ENCODE assay signal across 1 cellular context in genomic region chr14:99273724-99274345, GRCh38.
TF ChIP-seq lines count a peak whose summit lies in the region.

No MANE protein-coding gene starts in this region.

TF ChIP-seq in WTC11, 78 proteins besides CTCF, POLR2A, EP300 and RAD21 (continued from another document):
- no peak for TF ChIP-seq E2F4 (CRISPR knock-in tag; IDR thresholded peaks at IDR 0.05; ENCODE audit: borderline replicate concordance, low read depth)
- TF ChIP-seq MAX (CRISPR knock-in tag; IDR thresholded peaks at IDR 0.05), result no peak
